ENCODE assay signal across 8 cellular contexts in genomic region chr17:81891303-81891552, GRCh38. TPM values are rescaled to one million over a fixed set of nuclear protein-coding genes. Genes with fewer than 3 reads are reported as not detected.
A peak's percentile ranks its signal among the peaks of the same experiment; 100 is the strongest.
DNase-seq lines count a peak whose midpoint lies in the region; ATAC-seq, FAIRE-seq and TF ChIP-seq lines count a peak whose summit lies in the region.

No MANE protein-coding gene starts in this region.

- WGBS in HepG2 (ENCODE audit: low lambda C conversion rate), result no CpG with 5 or more reads among the region's 40 CpGs
- under 1% methylated on average over 40 of the region's 40 CpGs for WGBS in urinary bladder

- intact Hi-C loops in cardiac septum (cut with DNase I), result no loop called here
- intact Hi-C loops in activated CD8-positive, alpha-beta T cell treated with anti-CD3 and anti-CD28 coated beads for 36 hours (cut with micrococcal nuclease), result no loop called here
- intact Hi-C loops in HepG2 (cut with micrococcal nuclease; ENCODE audit: unreplicated experiment), result no loop called here

- no peaks in the 10 kb centered on the region for H3K27me3 Mint-ChIP-seq in activated CD8-positive, alpha-beta T cell treated with anti-CD3 and anti-CD28 coated beads for 36 hours

- TF ChIP-seq CTCF in cardiac muscle cell (IDR thresholded peaks at IDR 0.05; ENCODE audit: low read depth, low read length), result no peak
- no peak for TF ChIP-seq CTCF in activated CD8-positive, alpha-beta T cell treated with anti-CD3 and anti-CD28 coated beads for 36 hours (IDR thresholded peaks at IDR 0.05)
- TF ChIP-seq CTCF in HepG2 (CRISPR knock-in tag; IDR thresholded peaks at IDR 0.05), result no peak

- H3K4me1 ChIP-seq in cardiac muscle cell (ENCODE audit: low read depth) (peaks cover 6% of the 10 kb centered on the region), HepG2 (ENCODE audit: insufficient read depth, low read length) (peaks cover 36% of the 10 kb centered on the region), urinary bladder (ENCODE audit: insufficient read depth) (no peaks in the 10 kb centered on the region)

- H3K9me3 Mint-ChIP-seq in activated CD8-positive, alpha-beta T cell treated with anti-CD3 and anti-CD28 coated beads for 36 hours, result no peaks in the 10 kb centered on the region

- peaks cover 15% of the 10 kb centered on the region for H3K4me1 Mint-ChIP-seq in activated CD8-positive, alpha-beta T cell treated with anti-CD3 and anti-CD28 coated beads for 36 hours (ENCODE audit: low read depth)

- H3K4me3 ChIP-seq in cardiac muscle cell, result peak overlapping the region; percentile 82
- H3K4me3 ChIP-seq in HepG2 (replicated peaks in 1 of 3; ENCODE audit: insufficient read depth in 1 of 3, low read depth in 2 of 3, low read length in 3 of 3), result peak overlapping the region; percentile 94 to 98 (median 94)
- H3K4me3 ChIP-seq in urinary bladder (ENCODE audit: low read depth, low read length), result peak overlapping the region; percentile 98

- CTCF ChIA-PET in activated CD8-positive, alpha-beta T cell treated with anti-CD3 and anti-CD28 coated beads for 36 hours (lab: Charles Lee), result no interaction called here
- CTCF ChIA-PET in HepG2 (lab: Yijun Ruan, JAX; ENCODE audit: low intra/inter-chr PET ratio, low total read pairs), result interaction anchor here (1.0 kb wide), 1 partner anchor 131 kb away, joined by 3 read pairs; no protein-coding TSS in a partner anchor

- H3K36me3 ChIP-seq in cardiac muscle cell, result peaks cover 36% of the 10 kb centered on the region
- peaks cover 32 to 42% of the 10 kb centered on the region in 2 experiments for H3K36me3 ChIP-seq in HepG2 (replicated peaks in 1 of 2; ENCODE audit: control insufficient read depth in 1 of 2, insufficient read depth in 2 of 2, low read length in 2 of 2)
- no peaks in the 10 kb centered on the region for H3K36me3 ChIP-seq in urinary bladder (ENCODE audit: insufficient read depth)

- peak overlapping the region; percentile 69; the same call in 1 of the 2 replicates for H3K4me2 ChIP-seq in HepG2 (ENCODE audit: low read depth, low read length)

- peaks cover 48% of the 10 kb centered on the region for H3K36me3 Mint-ChIP-seq in activated CD8-positive, alpha-beta T cell treated with anti-CD3 and anti-CD28 coated beads for 36 hours (ENCODE audit: low read depth)

- POLR2A ChIA-PET in activated CD8-positive, alpha-beta T cell treated with anti-CD3 and anti-CD28 coated beads for 36 hours (lab: Charles Lee), result interaction anchor here (0.9 to 3.0 kb wide), 6 partner anchors 11 to 37 kb away, joined by 3 to 23 read pairs (median 4); partner anchors contain the start of genes ARHGDIA, MAFG and NPB
- POLR2A ChIA-PET in HepG2 (lab: Yijun Ruan, JAX), result interaction anchor here (1.0 to 2.7 kb wide), 12 partner anchors 11 to 207 kb away, joined by 3 to 23 read pairs (median 6); partner anchors contain the start of genes ARHGDIA, DCXR and NPB

- H4K20me1 ChIP-seq in HepG2 (ENCODE audit: insufficient read depth, low read length), result no peaks in the 10 kb centered on the region

- no peak for ATAC-seq in activated CD8-positive, alpha-beta T cell treated with anti-CD3 and anti-CD28 coated beads for 36 hours
- ATAC-seq in HepG2, result no peak
- ATAC-seq in GM21423 (IDR thresholded peaks at IDR 0.05; ENCODE audit: unreplicated experiment), result no peak

- TF ChIP-seq POLR2A in HepG2 (IDR thresholded peaks at IDR 0.05; ENCODE audit: insufficient read depth in 1 of 2, low read depth in 2 of 2, low read length in 2 of 2), result no peak

- no peak for TF ChIP-seq EP300 in HepG2 (IDR thresholded peaks at IDR 0.05; ENCODE audit: low read depth in 2 of 2, low read length in 2 of 2)
- no peak for TF ChIP-seq EP300 in HepG2 (CRISPR knock-in tag; IDR thresholded peaks at IDR 0.05; ENCODE audit: borderline replicate concordance)

- BruUV-seq in HepG2 (replicated peaks; lab: Mats Ljungman, UMichigan), result no TSS peak

- DNase-seq in cardiac muscle cell (ENCODE audit: low read depth in 1 of 2, low spot score in 1 of 2) (no peak), cardiac septum (ENCODE audit: low spot score) (no peak), HepG2 (ENCODE audit: low spot score) (no peak), SKM-1 treated with dmso at 0.1 percent for 144 hours (lab: John Stamatoyannopoulos, UW; ENCODE audit: unreplicated experiment) (no peak)
- DNase-seq in activated CD8-positive, alpha-beta T cell treated with anti-CD3 and anti-CD28 coated beads for 36 hours, result no peak
- DNase-seq in activated CD4-positive, alpha-beta T cell treated with anti-CD3 and anti-CD28 coated beads, Interleukin-2, amount 50 U/mL, for 4 hours, result no peak

- in situ Hi-C loops in HepG2 (cut with HindIII; ENCODE audit: extremely low pct_ligation_motif_present, low pct_unique_long_range_greater_than_20kb), result no loop called here

- H3K27ac ChIP-seq in cardiac muscle cell, result peak overlapping the region; percentile 87
- H3K27ac ChIP-seq in HepG2 (ENCODE audit: extremely low read length, insufficient read depth, low read length), result peak overlapping the region; percentile 80
- H3K27ac ChIP-seq in urinary bladder (ENCODE audit: low read depth), result peak overlapping the region; percentile 96

- H3K27ac Mint-ChIP-seq in activated CD8-positive, alpha-beta T cell treated with anti-CD3 and anti-CD28 coated beads for 36 hours, result peak overlapping the region; percentile 99

- TF ChIP-seq RAD21 in HepG2 (CRISPR knock-in tag; IDR thresholded peaks at IDR 0.05), result no peak

- peaks cover 50% of the 10 kb centered on the region for H3K79me2 ChIP-seq in HepG2 (ENCODE audit: insufficient read depth, low read length)

- peak overlapping the region; percentile 99 for H3K9ac ChIP-seq in HepG2 (ENCODE audit: insufficient read depth, low read depth, low read length)

- H3K4me3 Mint-ChIP-seq in activated CD8-positive, alpha-beta T cell treated with anti-CD3 and anti-CD28 coated beads for 36 hours, result peak overlapping the region; percentile 89

- FAIRE-seq in HepG2 (lab: Jason Lieb, UNC), result no peak

- no peak overlapping the region for H2AFZ ChIP-seq in HepG2 (ENCODE audit: low read length)

- H3K27me3 ChIP-seq in cardiac muscle cell, result no peaks in the 10 kb centered on the region
- peaks cover 0 to 6% of the 10 kb centered on the region in 2 experiments; a peak in 2 of 5 replicates for H3K27me3 ChIP-seq in HepG2 (ENCODE audit: control insufficient read depth in 1 of 2, insufficient read depth in 2 of 2, low read length in 2 of 2)

- H3K9me3 ChIP-seq in cardiac muscle cell (ENCODE audit: low read depth), result no peaks in the 10 kb centered on the region
- H3K9me3 ChIP-seq in HepG2 (ENCODE audit: low read length), result no peaks in the 10 kb centered on the region

RNA-seq across cellular contexts. Expression of gene ALYREF, which starts 0.2 kb away (rescaled TPM):
- total RNA-seq in cardiac muscle cell (94.0 and 139 TPM in 2 replicates), cardiac septum (40.1 TPM), HepG2 (2016; rRNA removed; fragmentation: Illumina TruSeq; extraction: Trizol) (264 and 269 TPM in 2 replicates), urinary bladder (51.3 TPM)
- polyA plus RNA-seq in cardiac muscle cell (93.0 and 130 TPM in 2 replicates), HepG2 (2011; rRNA removed) (58.4 and 59.8 TPM in 2 replicates), urinary bladder (47.6 TPM)
- 100 to 1,000 TPM; 241 TPM for total RNA-seq in activated CD8-positive, alpha-beta T cell treated with anti-CD3 and anti-CD28 coated beads for 36 hours
- 86.2 and 89.3 TPM in 2 replicates for total RNA-seq in HepG2 (2016; cell fraction: cytosol; rRNA removed; fragmentation: Illumina TruSeq; extraction: Trizol; ENCODE audit: low read depth)
- total RNA-seq in HepG2 (2016; cell fraction: insoluble cytoplasmic fraction; rRNA removed; fragmentation: Illumina TruSeq; extraction: Trizol), result 272 and 275 TPM in 2 replicates
- total RNA-seq in HepG2 (2016; cell fraction: membrane; rRNA removed; fragmentation: Illumina TruSeq; extraction: Trizol), result 108 and 110 TPM in 2 replicates
- 101 and 105 TPM in 2 replicates for total RNA-seq in HepG2 (2016; cell fraction: nucleus; rRNA removed; fragmentation: Illumina TruSeq; extraction: Trizol)
- polyA plus RNA-seq in HepG2 (2011; cell fraction: cytosol; rRNA removed), result 45.3 and 72.1 TPM in 2 replicates
- 54.3 and 67.4 TPM in 2 replicates for polyA plus RNA-seq in HepG2 (2011; cell fraction: nucleus; rRNA removed)
- polyA plus RNA-seq in HepG2 (2012), result 42.1 and 68.4 TPM in 2 replicates
- 78.5 and 81.9 TPM in 2 replicates for polyA plus RNA-seq in HepG2 (2016; cell fraction: cytosol; fragmentation: Illumina TruSeq; extraction: Trizol; ENCODE audit: low read depth)
- polyA plus RNA-seq in HepG2 (2016; cell fraction: insoluble cytoplasmic fraction; fragmentation: Illumina TruSeq; extraction: Trizol; ENCODE audit: low read depth), result 267 TPM in 2 replicates
- polyA plus RNA-seq in HepG2 (2016; cell fraction: membrane; fragmentation: Illumina TruSeq; extraction: Trizol; ENCODE audit: low read depth), result 83.5 and 93.6 TPM in 2 replicates
- 158 and 162 TPM in 2 replicates for polyA plus RNA-seq in HepG2 (2016; cell fraction: nucleus; fragmentation: Illumina TruSeq; extraction: Trizol; ENCODE audit: insufficient read depth, low read depth)
- 80.4 and 133 TPM in 2 replicates for polyA minus RNA-seq in HepG2 (2011; rRNA and poly(A)+ RNA removed; ENCODE audit: low replicate concordance)
- 40.2 and 48.3 TPM in 2 replicates for polyA minus RNA-seq in HepG2 (2011; cell fraction: cytosol; rRNA and poly(A)+ RNA removed)
- polyA minus RNA-seq in HepG2 (2011; cell fraction: nucleus; rRNA and poly(A)+ RNA removed), result 44.9 and 56.4 TPM in 2 replicates

RNA-seq across cellular contexts. Expression of gene ANAPC11, which starts 0.3 kb away (rescaled TPM):
- total RNA-seq in cardiac muscle cell, result 128 and 178 TPM in 2 replicates
- 368 and 407 TPM in 2 replicates for polyA plus RNA-seq in cardiac muscle cell
- 131 TPM for total RNA-seq in cardiac septum
- total RNA-seq in activated CD8-positive, alpha-beta T cell treated with anti-CD3 and anti-CD28 coated beads for 36 hours, result 100 to 1,000 TPM; 122 to 130 TPM
- 114 and 127 TPM in 2 replicates for total RNA-seq in HepG2 (2016; rRNA removed; fragmentation: Illumina TruSeq; extraction: Trizol)
- 131 and 197 TPM in 2 replicates for total RNA-seq in HepG2 (2016; cell fraction: cytosol; rRNA removed; fragmentation: Illumina TruSeq; extraction: Trizol; ENCODE audit: low read depth)
- total RNA-seq in HepG2 (2016; cell fraction: insoluble cytoplasmic fraction; rRNA removed; fragmentation: Illumina TruSeq; extraction: Trizol), result 108 and 128 TPM in 2 replicates
- total RNA-seq in HepG2 (2016; cell fraction: membrane; rRNA removed; fragmentation: Illumina TruSeq; extraction: Trizol), result 131 and 179 TPM in 2 replicates
- total RNA-seq in HepG2 (2016; cell fraction: nucleus; rRNA removed; fragmentation: Illumina TruSeq; extraction: Trizol), result 50.9 and 64.4 TPM in 2 replicates
- polyA plus RNA-seq in HepG2 (2011; rRNA removed), result 235 and 250 TPM in 2 replicates
- polyA plus RNA-seq in HepG2 (2011; cell fraction: cytosol; rRNA removed), result 444 and 596 TPM in 2 replicates
- polyA plus RNA-seq in HepG2 (2011; cell fraction: nucleus; rRNA removed), result 192 and 202 TPM in 2 replicates
- 95.6 and 161 TPM in 2 replicates for polyA plus RNA-seq in HepG2 (2012)
- 209 and 306 TPM in 2 replicates for polyA plus RNA-seq in HepG2 (2016; cell fraction: cytosol; fragmentation: Illumina TruSeq; extraction: Trizol; ENCODE audit: low read depth)
- polyA plus RNA-seq in HepG2 (2016; cell fraction: insoluble cytoplasmic fraction; fragmentation: Illumina TruSeq; extraction: Trizol; ENCODE audit: low read depth), result 119 and 120 TPM in 2 replicates
- polyA plus RNA-seq in HepG2 (2016; cell fraction: membrane; fragmentation: Illumina TruSeq; extraction: Trizol; ENCODE audit: low read depth), result 162 and 209 TPM in 2 replicates
- 107 and 109 TPM in 2 replicates for polyA plus RNA-seq in HepG2 (2016; cell fraction: nucleus; fragmentation: Illumina TruSeq; extraction: Trizol; ENCODE audit: insufficient read depth, low read depth)
- polyA minus RNA-seq in HepG2 (2011; rRNA and poly(A)+ RNA removed; ENCODE audit: low replicate concordance), result 68.6 and 147 TPM in 2 replicates
- polyA minus RNA-seq in HepG2 (2011; cell fraction: cytosol; rRNA and poly(A)+ RNA removed), result 32.2 and 42.7 TPM in 2 replicates
- 23.0 and 25.9 TPM in 2 replicates for polyA minus RNA-seq in HepG2 (2011; cell fraction: nucleus; rRNA and poly(A)+ RNA removed)
- total RNA-seq in urinary bladder, result 51.6 TPM
- polyA plus RNA-seq in urinary bladder, result 245 TPM

RNA-seq across cellular contexts. Expression of gene NPB, which starts 10.8 kb away (rescaled TPM):
- total RNA-seq in cardiac muscle cell (2.3 and 9.1 TPM in 2 replicates), cardiac septum (0.51 TPM), HepG2 (2016; rRNA removed; fragmentation: Illumina TruSeq; extraction: Trizol) (0.56 and 0.93 TPM in 2 replicates), urinary bladder (0.69 TPM)
- polyA plus RNA-seq in cardiac muscle cell (1.2 and 6.6 TPM in 2 replicates), HepG2 (2011; rRNA removed) (0.11 and 0.22 TPM in 2 replicates), urinary bladder (0.85 TPM)
- total RNA-seq in activated CD8-positive, alpha-beta T cell treated with anti-CD3 and anti-CD28 coated beads for 36 hours, result under 1 TPM in 1 of 2 experiments, not detected in 1; 0.18 TPM
- 0.97 and 1.1 TPM in 2 replicates for total RNA-seq in HepG2 (2016; cell fraction: cytosol; rRNA removed; fragmentation: Illumina TruSeq; extraction: Trizol; ENCODE audit: low read depth)
- total RNA-seq in HepG2 (2016; cell fraction: insoluble cytoplasmic fraction; rRNA removed; fragmentation: Illumina TruSeq; extraction: Trizol), result 0.34 and 0.69 TPM in 2 replicates
- 0.59 and 0.69 TPM in 2 replicates for total RNA-seq in HepG2 (2016; cell fraction: membrane; rRNA removed; fragmentation: Illumina TruSeq; extraction: Trizol)
- 0.31 and 0.44 TPM in 2 replicates for total RNA-seq in HepG2 (2016; cell fraction: nucleus; rRNA removed; fragmentation: Illumina TruSeq; extraction: Trizol)
- 0.59 and 0.70 TPM in 2 replicates for polyA plus RNA-seq in HepG2 (2011; cell fraction: cytosol; rRNA removed)
- 0.52 and 0.66 TPM in 2 replicates for polyA plus RNA-seq in HepG2 (2011; cell fraction: nucleus; rRNA removed)
- 1.6 TPM in 1 of 2 replicates, not detected in the other for polyA plus RNA-seq in HepG2 (2012)
- 1.2 and 1.7 TPM in 2 replicates for polyA plus RNA-seq in HepG2 (2016; cell fraction: cytosol; fragmentation: Illumina TruSeq; extraction: Trizol; ENCODE audit: low read depth)
- 0.17 and 0.43 TPM in 2 replicates for polyA plus RNA-seq in HepG2 (2016; cell fraction: insoluble cytoplasmic fraction; fragmentation: Illumina TruSeq; extraction: Trizol; ENCODE audit: low read depth)
- polyA plus RNA-seq in HepG2 (2016; cell fraction: membrane; fragmentation: Illumina TruSeq; extraction: Trizol; ENCODE audit: low read depth), result 0.80 and 0.88 TPM in 2 replicates
- 1.3 TPM in 1 of 2 replicates, not detected in the other for polyA plus RNA-seq in HepG2 (2016; cell fraction: nucleus; fragmentation: Illumina TruSeq; extraction: Trizol; ENCODE audit: insufficient read depth, low read depth)
- 0.80 and 1.6 TPM in 2 replicates for polyA minus RNA-seq in HepG2 (2011; rRNA and poly(A)+ RNA removed; ENCODE audit: low replicate concordance)
- polyA minus RNA-seq in HepG2 (2011; cell fraction: cytosol; rRNA and poly(A)+ RNA removed), result 0.53 TPM in 1 of 2 replicates, not detected in the other
- 0.26 and 0.75 TPM in 2 replicates for polyA minus RNA-seq in HepG2 (2011; cell fraction: nucleus; rRNA and poly(A)+ RNA removed)

RNA-seq across cellular contexts. Expression of gene PCYT2, which starts 20.0 kb away (rescaled TPM):
- 83.8 and 111 TPM in 2 replicates for total RNA-seq in cardiac muscle cell
- polyA plus RNA-seq in cardiac muscle cell, result 73.3 and 138 TPM in 2 replicates
- total RNA-seq in cardiac septum, result 47.1 TPM
- total RNA-seq in activated CD8-positive, alpha-beta T cell treated with anti-CD3 and anti-CD28 coated beads for 36 hours, result 10 to 100 TPM; 20.5 to 22.6 TPM
- total RNA-seq in HepG2 (2016; rRNA removed; fragmentation: Illumina TruSeq; extraction: Trizol), result 240 and 297 TPM in 2 replicates
- total RNA-seq in HepG2 (2016; cell fraction: cytosol; rRNA removed; fragmentation: Illumina TruSeq; extraction: Trizol; ENCODE audit: low read depth), result 152 and 156 TPM in 2 replicates
- 223 and 298 TPM in 2 replicates for total RNA-seq in HepG2 (2016; cell fraction: insoluble cytoplasmic fraction; rRNA removed; fragmentation: Illumina TruSeq; extraction: Trizol)
- total RNA-seq in HepG2 (2016; cell fraction: membrane; rRNA removed; fragmentation: Illumina TruSeq; extraction: Trizol), result 178 and 208 TPM in 2 replicates
- total RNA-seq in HepG2 (2016; cell fraction: nucleus; rRNA removed; fragmentation: Illumina TruSeq; extraction: Trizol), result 220 and 223 TPM in 2 replicates
- 147 and 222 TPM in 2 replicates for polyA plus RNA-seq in HepG2 (2011; rRNA removed)
- 94.7 and 118 TPM in 2 replicates for polyA plus RNA-seq in HepG2 (2011; cell fraction: cytosol; rRNA removed)
- 1,015 and 1,225 TPM in 2 replicates for polyA plus RNA-seq in HepG2 (2011; cell fraction: nucleus; rRNA removed)
- 124 and 128 TPM in 2 replicates for polyA plus RNA-seq in HepG2 (2012)
- 113 and 134 TPM in 2 replicates for polyA plus RNA-seq in HepG2 (2016; cell fraction: cytosol; fragmentation: Illumina TruSeq; extraction: Trizol; ENCODE audit: low read depth)
- polyA plus RNA-seq in HepG2 (2016; cell fraction: insoluble cytoplasmic fraction; fragmentation: Illumina TruSeq; extraction: Trizol; ENCODE audit: low read depth), result 235 and 242 TPM in 2 replicates
- polyA plus RNA-seq in HepG2 (2016; cell fraction: membrane; fragmentation: Illumina TruSeq; extraction: Trizol; ENCODE audit: low read depth), result 149 and 175 TPM in 2 replicates
- 499 and 551 TPM in 2 replicates for polyA plus RNA-seq in HepG2 (2016; cell fraction: nucleus; fragmentation: Illumina TruSeq; extraction: Trizol; ENCODE audit: insufficient read depth, low read depth)
- polyA minus RNA-seq in HepG2 (2011; rRNA and poly(A)+ RNA removed; ENCODE audit: low replicate concordance), result 38.6 and 144 TPM in 2 replicates
- 47.2 and 54.9 TPM in 2 replicates for polyA minus RNA-seq in HepG2 (2011; cell fraction: cytosol; rRNA and poly(A)+ RNA removed)
- polyA minus RNA-seq in HepG2 (2011; cell fraction: nucleus; rRNA and poly(A)+ RNA removed), result 202 and 210 TPM in 2 replicates
- 9.8 TPM for total RNA-seq in urinary bladder
- 36.0 TPM for polyA plus RNA-seq in urinary bladder

RNA-seq across cellular contexts. Expression of gene ARHGDIA, which starts 20.1 kb away (rescaled TPM):
- total RNA-seq in cardiac muscle cell (101 and 177 TPM in 2 replicates), cardiac septum (158 TPM), HepG2 (2016; rRNA removed; fragmentation: Illumina TruSeq; extraction: Trizol) (64.0 and 120 TPM in 2 replicates), urinary bladder (31.0 TPM)
- polyA plus RNA-seq in cardiac muscle cell (139 and 163 TPM in 2 replicates), HepG2 (2011; rRNA removed) (40.0 and 52.1 TPM in 2 replicates), urinary bladder (277 TPM)
- total RNA-seq in activated CD8-positive, alpha-beta T cell treated with anti-CD3 and anti-CD28 coated beads for 36 hours, result 100 to 1,000 TPM; 450 to 470 TPM
- 25.7 and 26.7 TPM in 2 replicates for total RNA-seq in HepG2 (2016; cell fraction: cytosol; rRNA removed; fragmentation: Illumina TruSeq; extraction: Trizol; ENCODE audit: low read depth)
- 73.7 and 111 TPM in 2 replicates for total RNA-seq in HepG2 (2016; cell fraction: insoluble cytoplasmic fraction; rRNA removed; fragmentation: Illumina TruSeq; extraction: Trizol)
- total RNA-seq in HepG2 (2016; cell fraction: membrane; rRNA removed; fragmentation: Illumina TruSeq; extraction: Trizol), result 68.1 and 73.5 TPM in 2 replicates
- total RNA-seq in HepG2 (2016; cell fraction: nucleus; rRNA removed; fragmentation: Illumina TruSeq; extraction: Trizol), result 66.3 and 84.1 TPM in 2 replicates
- polyA plus RNA-seq in HepG2 (2011; cell fraction: cytosol; rRNA removed), result 61.3 and 96.2 TPM in 2 replicates
- 174 and 191 TPM in 2 replicates for polyA plus RNA-seq in HepG2 (2011; cell fraction: nucleus; rRNA removed)
- 159 and 169 TPM in 2 replicates for polyA plus RNA-seq in HepG2 (2012)
- 89.7 and 102 TPM in 2 replicates for polyA plus RNA-seq in HepG2 (2016; cell fraction: cytosol; fragmentation: Illumina TruSeq; extraction: Trizol; ENCODE audit: low read depth)
- 221 and 287 TPM in 2 replicates for polyA plus RNA-seq in HepG2 (2016; cell fraction: insoluble cytoplasmic fraction; fragmentation: Illumina TruSeq; extraction: Trizol; ENCODE audit: low read depth)
- 171 and 188 TPM in 2 replicates for polyA plus RNA-seq in HepG2 (2016; cell fraction: membrane; fragmentation: Illumina TruSeq; extraction: Trizol; ENCODE audit: low read depth)
- polyA plus RNA-seq in HepG2 (2016; cell fraction: nucleus; fragmentation: Illumina TruSeq; extraction: Trizol; ENCODE audit: insufficient read depth, low read depth), result 248 and 249 TPM in 2 replicates
- polyA minus RNA-seq in HepG2 (2011; rRNA and poly(A)+ RNA removed; ENCODE audit: low replicate concordance), result 35.7 and 46.7 TPM in 2 replicates
- 54.0 and 54.8 TPM in 2 replicates for polyA minus RNA-seq in HepG2 (2011; cell fraction: cytosol; rRNA and poly(A)+ RNA removed)
- 52.7 and 57.6 TPM in 2 replicates for polyA minus RNA-seq in HepG2 (2011; cell fraction: nucleus; rRNA and poly(A)+ RNA removed)
